15 cellular contexts compared by ENCODE assay signal in genomic region chr14:104387000-104387384, GRCh38.
A peak's percentile ranks its signal among the peaks of the same experiment; 100 is the strongest.
DNase-seq lines count a peak whose midpoint lies in the region; ATAC-seq, FAIRE-seq and TF ChIP-seq lines count a peak whose summit lies in the region.
"Had no signal": no experiment of that assay in that cellular context is flagged by ENCODE, and none has a peak within 500 bp of the region (broad histone marks: within the 10 kb centered on the region; RNA-seq: fewer than 3 reads in every experiment).

No MANE protein-coding gene starts in this region.

- TF ChIP-seq RAD21 in HepG2 (CRISPR knock-in tag; IDR thresholded peaks at IDR 0.05), result no peak

- TF ChIP-seq POLR2A in spleen (IDR thresholded peaks at IDR 0.05), result no peak
- no peak for TF ChIP-seq POLR2A in HepG2 (IDR thresholded peaks at IDR 0.05; ENCODE audit: insufficient read depth in 1 of 2, low read depth in 2 of 2, low read length in 2 of 2)

- no peaks in the 10 kb centered on the region for H3K36me3 ChIP-seq in H7 (replicated peaks; ENCODE audit: control insufficient read depth, insufficient read depth, low read length)
- no peaks in the 10 kb centered on the region for H3K36me3 ChIP-seq in spleen
- H3K36me3 ChIP-seq in HepG2 (replicated peaks in 1 of 2; ENCODE audit: control insufficient read depth in 1 of 2, insufficient read depth in 2 of 2, low read length in 2 of 2), result no peaks in the 10 kb centered on the region

- H3K9me3 ChIP-seq in spleen (no peaks in the 10 kb centered on the region), HepG2 (ENCODE audit: low read length) (no peaks in the 10 kb centered on the region)

- H3K4me1 ChIP-seq in spleen (peaks cover 2 to 87% (median 63%) of the 10 kb centered on the region in 6 donors), HepG2 (ENCODE audit: insufficient read depth, low read length) (no peaks in the 10 kb centered on the region)

- BruUV-seq in HepG2 (replicated peaks; lab: Mats Ljungman, UMichigan), result no TSS peak

- TF ChIP-seq EP300 in HepG2 (IDR thresholded peaks at IDR 0.05; ENCODE audit: low read depth in 2 of 2, low read length in 2 of 2) (no peak), HepG2 (CRISPR knock-in tag; IDR thresholded peaks at IDR 0.05; ENCODE audit: borderline replicate concordance) (no peak)

- H3K4me3 ChIP-seq in H7 (ENCODE audit: insufficient read depth, low read depth, low read length), result no peak overlapping the region
- H3K4me3 ChIP-seq in spleen, result no peak overlapping the region
- no peak overlapping the region for H3K4me3 ChIP-seq in HepG2 (replicated peaks in 1 of 3; ENCODE audit: insufficient read depth in 1 of 3, low read depth in 2 of 3, low read length in 3 of 3)
- H3K4me3 ChIP-seq: smooth muscle cell had no signal

- FAIRE-seq in HepG2 (lab: Jason Lieb, UNC), result no peak
- no peak for FAIRE-seq in RCC 7860 (lab: Jason Lieb, UNC)
- FAIRE-seq: colon had no signal

- H3K27me3 ChIP-seq in H7 (ENCODE audit: control insufficient read depth, insufficient read depth, low read length) (no peaks in the 10 kb centered on the region), spleen (replicated peaks in 1 of 7) (peaks cover 0 to 17% (median 0%) of the 10 kb centered on the region in 7 donors), HepG2 (ENCODE audit: control insufficient read depth in 1 of 2, insufficient read depth in 2 of 2, low read length in 2 of 2) (peaks cover 21 to 91% of the 10 kb centered on the region in 2 experiments)

- H3K27ac ChIP-seq in spleen, result no peak overlapping the region
- H3K27ac ChIP-seq in HepG2 (ENCODE audit: extremely low read length, insufficient read depth, low read length), result no peak overlapping the region
- H3K27ac ChIP-seq: epithelial cell of prostate had no signal

- no peak overlapping the region for H3K9ac ChIP-seq in HepG2 (ENCODE audit: insufficient read depth, low read depth, low read length)

- no peaks in the 10 kb centered on the region for H3K79me2 ChIP-seq in HepG2 (ENCODE audit: insufficient read depth, low read length)

- TF ChIP-seq CTCF in spleen (IDR thresholded peaks at IDR 0.05 in 8 of 11, conservative IDR thresholded peaks at IDR 0.05 in 3 of 11) (no peak), HepG2 (CRISPR knock-in tag; IDR thresholded peaks at IDR 0.05) (no peak)

- no peak overlapping the region for H3K4me2 ChIP-seq in HepG2 (ENCODE audit: low read depth, low read length)
- H3K4me2 ChIP-seq: smooth muscle cell had no signal

- in situ Hi-C loops in HepG2 (cut with HindIII; ENCODE audit: extremely low pct_ligation_motif_present, low pct_unique_long_range_greater_than_20kb), result no loop called here

- no peak for ATAC-seq in HepG2
- ATAC-seq: WTC11 had no signal

- POLR2A ChIA-PET in HepG2 (lab: Yijun Ruan, JAX), result no interaction called here

- no peaks in the 10 kb centered on the region for H4K20me1 ChIP-seq in HepG2 (ENCODE audit: insufficient read depth, low read length)

- CTCF ChIA-PET in HepG2 (lab: Yijun Ruan, JAX; ENCODE audit: low intra/inter-chr PET ratio, low total read pairs), result no interaction called here

- DNase-seq in activated CD8-positive, alpha-beta memory T cell treated with anti-CD3 and anti-CD28 coated beads, Interleukin-2, amount 50 U/mL, for 48 hours, result peak; percentile 29
- DNase-seq in activated CD8-positive, alpha-beta memory T cell treated with anti-CD3 and anti-CD28 coated beads, Interleukin-2, amount 50 U/mL, for 4 hours, result no peak
- DNase-seq in H7 (peak; percentile 52), cerebellar cortex (ENCODE audit: low spot score) (peak; percentile 3), spleen (peak; percentile 72), HepG2 (ENCODE audit: low spot score) (no peak), RCC 7860 (ENCODE audit: low spot score) (no peak)
- DNase-seq in effector CD8-positive, alpha-beta T cell (lab: John Stamatoyannopoulos, UW), result no peak
- DNase-seq: activated T-cell treated with anti-CD3 and anti-CD28 coated beads for 4 hours, amygdala, OCI-M1 had no signal

- no peak overlapping the region for H2AFZ ChIP-seq in HepG2 (ENCODE audit: low read length)

- WGBS in spleen, 5 donors, result 47 to 74% (median 69%) methylated on average over 8 of the region's 8 CpGs
- WGBS in HepG2 (ENCODE audit: low lambda C conversion rate), result 0% methylated on average over 2 of the region's 8 CpGs

- intact Hi-C loops in spleen (cut with DNase I; ENCODE audit: low total_unique reads), result no loop called here
- intact Hi-C loops in HepG2 (cut with micrococcal nuclease; ENCODE audit: unreplicated experiment), result no loop called here

TF ChIP-seq in HepG2, 621 proteins besides CTCF, POLR2A, EP300 and RAD21 (continues in another document):
- TF ChIP-seq ZNF24 (IDR thresholded peaks at IDR 0.05) (no peak), ZNF281 (CRISPR knock-in tag; IDR thresholded peaks at IDR 0.05; ENCODE audit: borderline replicate concordance) (no peak), CBFB (CRISPR knock-in tag; IDR thresholded peaks at IDR 0.05) (no peak), TCF7 (IDR thresholded peaks at IDR 0.05; ENCODE audit: low read depth) (no peak), ASH2L (IDR thresholded peaks at IDR 0.05; ENCODE audit: insufficient read length, low read depth, low read length) (no peak), STAG1 (CRISPR knock-in tag; IDR thresholded peaks at IDR 0.05) (no peak), MTA1 (CRISPR knock-in tag; IDR thresholded peaks at IDR 0.05; ENCODE audit: borderline replicate concordance) (no peak), KDM2A (CRISPR knock-in tag; IDR thresholded peaks at IDR 0.05; ENCODE audit: borderline replicate concordance, low read depth) (no peak), TOPORS (CRISPR knock-in tag; IDR thresholded peaks at IDR 0.05) (no peak), POGK (CRISPR knock-in tag; conservative IDR thresholded peaks at IDR 0.05) (no peak), HNF1B (CRISPR knock-in tag; IDR thresholded peaks at IDR 0.05) (no peak), KMT2B (CRISPR knock-in tag; IDR thresholded peaks at IDR 0.05) (no peak), ZSCAN25 (CRISPR knock-in tag; IDR thresholded peaks at IDR 0.05) (no peak), CCAR2 (optimal IDR thresholded peaks at IDR 0.05; ENCODE audit: low read depth, low read length) (no peak), IRF1 (CRISPR knock-in tag; IDR thresholded peaks at IDR 0.05; ENCODE audit: low read depth) (no peak)

Comparison
In these comparisons a context has a peak if more than half of its experiments do, and no peak if none do; other contexts are left out.
1. DNase-seq: peak in activated CD8-positive, alpha-beta memory T cell treated with anti-CD3 and anti-CD28 coated beads, Interleukin-2, amount 50 U/mL, for 48 hours (single experiment), H7 (single experiment), cerebellar cortex (single experiment) and spleen (single experiment); none in activated CD8-positive, alpha-beta memory T cell treated with anti-CD3 and anti-CD28 coated beads, Interleukin-2, amount 50 U/mL, for 4 hours (single experiment), HepG2 (single experiment), effector CD8-positive, alpha-beta T cell (single experiment) and RCC 7860 (single experiment).